In the genomic region with DNA sequence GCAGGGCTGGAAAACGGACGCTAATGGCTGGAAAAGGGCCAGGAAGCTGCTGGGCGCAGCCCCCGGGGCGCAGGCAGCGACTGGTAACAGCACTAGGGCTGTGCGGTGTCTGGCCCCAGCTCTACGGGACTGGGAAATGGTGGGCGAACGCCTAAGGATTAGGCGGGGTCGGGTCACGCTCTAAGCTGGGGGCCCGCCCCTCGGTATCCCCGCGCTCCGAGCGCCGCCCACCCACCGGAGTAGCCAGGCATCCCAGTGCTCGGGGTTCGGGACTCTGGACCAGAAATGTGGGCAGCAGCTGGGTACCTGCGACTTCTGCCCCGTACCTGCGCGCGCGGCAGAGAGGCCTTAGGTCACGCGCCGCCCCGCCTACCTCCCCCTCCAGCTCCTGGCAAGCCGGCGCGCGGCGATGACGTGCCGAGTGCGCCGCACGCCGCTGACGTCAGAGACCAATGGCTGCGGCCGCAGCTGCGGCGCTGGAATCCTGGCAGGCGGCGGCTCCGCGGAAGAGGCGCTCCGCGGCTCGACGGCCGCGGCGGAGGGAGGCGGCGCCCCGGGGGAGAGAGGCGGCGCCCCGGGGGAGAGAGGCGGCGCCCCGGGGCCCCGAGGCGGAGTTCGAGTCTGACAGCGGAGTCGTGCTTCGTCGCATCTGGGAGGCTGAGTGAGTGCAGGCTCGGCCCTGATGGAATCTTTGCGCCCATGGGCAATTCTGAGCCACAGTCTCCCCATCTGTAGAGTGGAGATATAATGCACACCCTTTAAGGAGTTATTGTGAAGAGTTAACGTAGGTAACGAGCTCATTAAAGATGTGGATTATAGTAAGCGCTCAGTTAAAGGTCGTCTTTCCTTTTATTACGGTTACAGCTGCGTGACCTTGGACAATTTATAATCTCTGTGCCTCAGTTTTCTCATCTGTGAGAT, we compare ENCODE assay signal across 8 cellular contexts. TPM values are rescaled to one million over a fixed set of nuclear protein-coding genes. Genes with fewer than 3 reads are reported as not detected.
DNase-seq lines count a peak whose midpoint lies in the region; ATAC-seq lines count a peak whose summit lies in the region.

A gene (minus strand): TSS at position 345 of the 921 bp plus-strand sequence. CDS start 2,021 bp downstream, outside the sequence.
A gene with protein sequence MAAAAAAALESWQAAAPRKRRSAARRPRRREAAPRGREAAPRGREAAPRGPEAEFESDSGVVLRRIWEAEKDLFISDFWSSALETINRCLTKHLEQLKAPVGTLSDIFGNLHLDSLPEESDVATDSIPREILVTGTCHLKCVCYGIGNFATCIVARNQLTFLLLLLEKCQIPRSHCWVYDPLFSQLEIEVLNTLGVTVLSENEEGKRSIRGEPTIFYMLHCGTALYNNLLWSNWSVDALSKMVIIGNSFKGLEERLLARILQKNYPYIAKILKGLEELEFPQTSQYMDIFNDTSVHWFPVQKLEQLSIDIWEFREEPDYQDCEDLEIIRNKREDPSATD (plus strand): TSS at position 439 of the 921 bp plus-strand sequence. CDS start 14 bp downstream, at position 453.

- ATAC-seq in GM21526 (IDR thresholded peaks at IDR 0.05; ENCODE audit: low FRiP score, unreplicated experiment), result peak; percentile 54

- H3K36me3 ChIP-seq in esophagus (ENCODE audit: control insufficient read depth in 2 of 2, insufficient read depth in 2 of 2, low read length in 1 of 2) (peaks cover 4% of the 10 kb centered on the region in 2 donors), mucosa of stomach (ENCODE audit: control insufficient read depth, insufficient read depth, low read length) (no peaks in the 10 kb centered on the region)

- H3K9me3 ChIP-seq in esophagus (ENCODE audit: control insufficient read depth in 2 of 2, insufficient read depth in 1 of 2, low read depth in 1 of 2, low read length in 1 of 2) (no peaks in the 10 kb centered on the region), mucosa of stomach (ENCODE audit: control insufficient read depth, low read length) (no peaks in the 10 kb centered on the region)

- DNase-seq in D341Med (ENCODE audit: low spot score) (peak; percentile 98), HuH-7.5 (ENCODE audit: low spot score) (peak; percentile 73), OCI-M1 (lab: John Stamatoyannopoulos, UW) (peak; percentile 98), activated T-cell treated with anti-CD3 and anti-CD28 coated beads for 48 hours (ENCODE audit: low read depth) (peak; percentile 94)
- peak; percentile 87 to 90 for DNase-seq in stimulated activated CD8-positive, alpha-beta memory T cell treated with anti-CD3 and anti-CD28 coated beads, Interleukin-7, amount 100 ng/mL, for 1 hour (ENCODE audit: low read depth in 2 of 2)

- H3K4me3 ChIP-seq in esophagus (ENCODE audit: low read depth in 1 of 2, low read length in 2 of 2), result peak within 1 kb of the TSS; percentile 72 to 84
- peak within 1 kb of the TSS; percentile 85 for H3K4me3 ChIP-seq in mucosa of stomach (ENCODE audit: low read length)

- peak within 1 kb of the TSS; percentile 90 to 91 for H3K27ac ChIP-seq in esophagus (ENCODE audit: low read depth in 2 of 2, low read length in 1 of 2)

- H3K27me3 ChIP-seq in esophagus (ENCODE audit: control insufficient read depth in 1 of 2, insufficient read depth in 2 of 2, low read length in 2 of 2) (no peaks in the 10 kb centered on the region), mucosa of stomach (ENCODE audit: control insufficient read depth, insufficient read depth, low read length) (no peaks in the 10 kb centered on the region)

- peaks cover 0 to 13% of the 10 kb centered on the region in 2 donors for H3K4me1 ChIP-seq in esophagus (ENCODE audit: control insufficient read depth in 2 of 2, insufficient read depth in 2 of 2, low read length in 1 of 2)
- peaks cover 33% of the 10 kb centered on the region for H3K4me1 ChIP-seq in mucosa of stomach (ENCODE audit: control insufficient read depth, insufficient read depth, low read length)

- H3K9ac ChIP-seq in mucosa of stomach (ENCODE audit: low read length), result peak within 1 kb of the TSS; percentile 97

- WGBS in esophagus, 2 donors, result 0% methylated on average over 73 to 85 of the region's 85 CpGs

RNA-seq across cellular contexts. Expression of the first gene that starts in this region (rescaled TPM):
- polyA plus RNA-seq in esophagus, result 10 to 100 TPM; 14.8 TPM

RNA-seq across cellular contexts. Expression of the second gene that starts in this region (rescaled TPM):
- polyA plus RNA-seq in esophagus, result 10 to 100 TPM in 1 of 2 donors, 1 to 10 TPM in 1; 7.4 to 11.9 TPM

Comparison
In these comparisons a context has a peak if more than half of its experiments do, and no peak if none do; other contexts are left out.
1. Peak in every context shown above with its lines: DNase-seq, ATAC-seq, H3K4me3 ChIP-seq and H3K27ac ChIP-seq.